In genomic region chr16:12902511-12903324, GRCh38 we compare ENCODE assay signal across 9 cellular contexts. TPM values are rescaled to one million over a fixed set of nuclear protein-coding genes. Genes with fewer than 3 reads are reported as not detected.
DNase-seq lines count a peak whose midpoint lies in the region; ATAC-seq and TF ChIP-seq lines count a peak whose summit lies in the region.
"Had no signal": no experiment of that assay in that cellular context is flagged by ENCODE, and none has a peak within 500 bp of the region (broad histone marks: within the 10 kb centered on the region; RNA-seq: fewer than 3 reads in every experiment).

No MANE protein-coding gene starts in this region.

- H3K4me1 ChIP-seq in left ventricle myocardium inferior (peaks cover 28% of the 10 kb centered on the region), transverse colon (peaks cover 0 to 17% (median 5%) of the 10 kb centered on the region in 4 donors)

- H3K4me3 ChIP-seq in left ventricle myocardium inferior (peak overlapping the region; percentile 52), transverse colon (peak overlapping the region in 3 of 4 donors; percentile 12 to 44 (median 25))

- intact Hi-C loops in left ventricle myocardium inferior (cut with micrococcal nuclease) (no loop called here), cardiac septum (cut with DNase I) (no loop called here), transverse colon (cut with DNase I; ENCODE audit: low total_unique reads) (no loop called here)

- H3K36me3 ChIP-seq in left ventricle myocardium inferior: no peaks in the 10 kb centered on the region
- H3K36me3 ChIP-seq in transverse colon: no peaks in the 10 kb centered on the region
- H3K36me3 ChIP-seq: tibial artery had no signal

- 19% methylated on average over 50 of the region's 52 CpGs; no CpG with 5 or more reads in 1 of the 2 donors for WGBS in transverse colon (ENCODE audit: low coverage in 1 of 2), 2 donors

- in situ Hi-C loops in transverse colon (cut with MboI; ENCODE audit: low pct_ligation_motif_present in 1 of 4, low pct_unique_long_range_greater_than_20kb in 1 of 4, low sequenced_read_pairs in 3 of 4): no loop called here

- H3K27ac ChIP-seq in left ventricle myocardium inferior (replicated peaks) (no peak overlapping the region), transverse colon (no peak overlapping the region)
- H3K27ac ChIP-seq: tibial artery had no signal

- no peak for DNase-seq in left ventricle myocardium inferior
- no peak for DNase-seq in cardiac septum (ENCODE audit: low spot score)
- peak; percentile 11 for DNase-seq in astrocyte of the hippocampus (ENCODE audit: low read depth, low spot score)
- peak; percentile 52 for DNase-seq in kidney tubule cell (ENCODE audit: low spot score)
- DNase-seq in transverse colon: no peak
- DNase-seq in AML-193 (lab: John Stamatoyannopoulos, UW): no peak
- DNase-seq: tibial artery had no signal

- H3K27me3 ChIP-seq in left ventricle myocardium inferior (ENCODE audit: low read depth) (peaks cover 98% of the 10 kb centered on the region), transverse colon (peaks cover 85% of the 10 kb centered on the region)

- no peak for TF ChIP-seq EP300 in transverse colon (IDR thresholded peaks at IDR 0.05; ENCODE audit: low read depth)

- no peak for TF ChIP-seq CTCF in left ventricle myocardium inferior (IDR thresholded peaks at IDR 0.05; ENCODE audit: borderline replicate concordance)
- no peak for TF ChIP-seq CTCF in transverse colon (IDR thresholded peaks at IDR 0.05)

- ATAC-seq in HG02623 (IDR thresholded peaks at IDR 0.05; ENCODE audit: unreplicated experiment): no peak
- ATAC-seq in GM18873 (IDR thresholded peaks at IDR 0.05; ENCODE audit: low FRiP score, unreplicated experiment): no peak

- H3K9me3 ChIP-seq in left ventricle myocardium inferior (replicated peaks) (no peaks in the 10 kb centered on the region), transverse colon (no peaks in the 10 kb centered on the region)
- H3K9me3 ChIP-seq: tibial artery had no signal

- no peak for TF ChIP-seq POLR2A in transverse colon (IDR thresholded peaks at IDR 0.05)

RNA-seq across cellular contexts. Expression of gene SHISA9, which starts 1.3 kb away (rescaled TPM):
- total RNA-seq in left ventricle myocardium inferior: 0.30 TPM
- 0.27 TPM for total RNA-seq in cardiac septum
- total RNA-seq in transverse colon: 10 to 100 TPM in 1 of 4 donors, 1 to 10 TPM in 3; 1.3 to 37.6 (median 2.1) TPM

Comparison
In these comparisons a context has a peak if more than half of its experiments do, and no peak if none do; other contexts are left out.
1. DNase-seq: peak in astrocyte of the hippocampus (single experiment) and kidney tubule cell (single experiment); none in left ventricle myocardium inferior (single experiment), cardiac septum (single experiment), transverse colon (single experiment) and AML-193 (0 of 2).